8 cellular contexts compared by ENCODE assay signal in the genomic region with DNA sequence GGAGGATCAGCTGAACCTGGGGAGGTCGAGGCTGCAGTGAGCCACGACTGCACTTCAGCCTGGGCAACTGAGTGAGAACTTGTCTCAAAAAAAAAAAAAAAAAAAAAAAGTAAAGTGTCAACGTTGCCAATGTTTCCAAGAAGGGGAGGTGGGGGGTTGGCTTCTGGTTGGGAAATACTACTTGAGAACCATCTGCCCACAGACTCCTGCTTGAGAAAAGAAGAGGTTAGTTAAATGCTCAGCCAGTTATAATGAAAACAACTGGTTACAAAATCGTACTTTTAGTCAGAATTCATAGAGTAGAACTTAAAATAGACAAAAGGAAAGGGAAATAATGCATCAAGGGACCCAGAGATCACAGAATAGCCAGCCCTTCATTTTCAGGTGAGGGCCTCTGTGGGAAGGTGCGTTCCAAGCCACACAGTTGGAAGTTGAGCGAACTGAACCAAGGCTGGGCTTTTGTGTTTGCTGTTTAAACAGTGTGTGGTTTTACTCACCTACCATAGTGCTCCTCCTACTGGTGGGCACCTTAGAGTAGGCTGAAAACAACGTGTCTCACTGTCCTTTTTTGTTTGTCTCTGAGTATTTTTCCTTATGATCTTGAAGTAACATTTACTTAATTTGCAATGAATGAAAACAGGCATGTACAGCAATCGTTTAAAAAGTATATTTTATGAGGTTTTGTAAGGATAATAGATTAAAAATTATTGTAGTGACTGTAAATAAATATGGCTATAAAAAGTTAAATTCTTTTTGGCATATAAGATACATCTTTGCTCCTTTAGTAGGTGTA.
DNase-seq lines count a peak whose midpoint lies in the region; ATAC-seq, FAIRE-seq and TF ChIP-seq lines count a peak whose summit lies in the region.

No MANE protein-coding gene starts in this region.

- H3K4me1 ChIP-seq in right lobe of liver, result peaks cover 0 to 59% (median 24%) of the 10 kb centered on the region in 4 donors

- H3K27ac ChIP-seq in right lobe of liver, result peak overlapping the region in 2 of 3 donors; percentile 63 to 65

- H3K4me3 ChIP-seq in WI38 (ENCODE audit: low read depth, low read length) (no peak overlapping the region), right lobe of liver (no peak overlapping the region)

- TF ChIP-seq POLR2A in GM12892 (IDR thresholded peaks at IDR 0.05; ENCODE audit: low read depth, low read length) (no peak), right lobe of liver (IDR thresholded peaks at IDR 0.05) (no peak)

- TF ChIP-seq CTCF in WI38 (IDR thresholded peaks at IDR 0.05; ENCODE audit: low read depth, low read length) (peak; percentile 70), right lobe of liver (IDR thresholded peaks at IDR 0.05) (peak; percentile 81 to 90 (median 84))

- no peaks in the 10 kb centered on the region for H3K9me3 ChIP-seq in right lobe of liver

- FAIRE-seq in A204.1 (lab: Jason Lieb, UNC) (peak; percentile 68), GM12892 (lab: Jason Lieb, UNC) (peak; percentile 67)

- intact Hi-C loops in right lobe of liver (cut with DNase I), result no loop called here

- no peaks in the 10 kb centered on the region for H3K36me3 ChIP-seq in right lobe of liver

- DNase-seq in GM12892 (ENCODE audit: insufficient read length) (no peak), NCI-H2171 (lab: John Stamatoyannopoulos, UW) (peak; percentile 92), cerebellar cortex (ENCODE audit: low spot score) (peak; percentile 82), right lobe of liver (peak in 2 of 3 donors; percentile 55 to 83)
- peak; percentile 24 for DNase-seq in stimulated activated CD8-positive, alpha-beta memory T cell treated with anti-CD3 and anti-CD28 coated beads, Interleukin-12 subunit alpha, Interleukin-12 subunit beta, amount 100 ng/mL, for 24 hours (ENCODE audit: extremely low read depth)

- ATAC-seq in HG03045 (IDR thresholded peaks at IDR 0.05; ENCODE audit: unreplicated experiment) (peak; percentile 76), right lobe of liver (peak; percentile 81 to 92 (median 84))

- 19% methylated on average over 7 of the region's 8 CpGs for WGBS in right lobe of liver (ENCODE audit: insufficient coverage, low coverage, low lambda C conversion rate, missing lambda C conversion rate)

- H3K27me3 ChIP-seq in right lobe of liver, result no peaks in the 10 kb centered on the region
